ENCODE assay signal across 21 cellular contexts in the genomic region with DNA sequence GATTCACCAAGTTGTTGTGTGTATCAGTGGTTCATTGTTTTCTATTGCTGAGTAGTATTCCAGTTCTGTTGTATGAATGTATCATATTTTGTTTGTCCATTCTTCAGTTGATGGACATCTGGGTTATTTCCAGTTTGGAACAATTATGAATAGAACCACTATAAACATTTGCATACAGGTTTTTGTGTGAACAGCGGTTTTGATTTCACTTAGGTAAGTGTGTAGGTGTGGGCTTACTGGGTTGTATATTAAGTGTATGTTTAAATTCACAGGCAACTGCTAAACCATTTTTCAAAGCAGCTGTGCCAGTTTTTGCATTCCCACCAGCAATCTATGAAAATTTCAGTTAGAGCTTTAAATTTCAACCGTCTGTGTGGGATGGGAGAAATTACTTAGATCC.
"Had no signal": no experiment of that assay in that cellular context is flagged by ENCODE, and none has a peak within 500 bp of the region (broad histone marks: within the 10 kb centered on the region; RNA-seq: fewer than 3 reads in every experiment).

No MANE protein-coding gene starts in this region.

- DNase-seq: islet precursor cell; left ventricle myocardium inferior; mesendoderm; midbrain; mucosa of descending colon; naive thymus-derived CD4-positive, alpha-beta T cell; ovary; right lobe of liver; stimulated activated CD4-positive, alpha-beta T cell treated with anti-CD3 and anti-CD28 coated beads, Interleukin-1b, Interleukin-23, amount 100 ng/mL, for 48 hours; stimulated activated CD4-positive, alpha-beta T cell treated with anti-CD3 and anti-CD28 coated beads, Interleukin-2, amount 100 ng/mL, for 48 hours; stimulated activated CD4-positive, alpha-beta T cell treated with anti-CD3 and anti-CD28 coated beads, Interleukin-4, amount 100 ng/mL, for 4 hours; stimulated activated CD8-positive, alpha-beta memory T cell treated with anti-CD3 and anti-CD28 coated beads, Interleukin-4, amount 100 ng/mL, for 48 hours; stimulated activated naive CD4-positive, alpha-beta T cell treated with Interleukin-2 at 50 U/mL for 16 hours; stimulated activated naive CD8-positive, alpha-beta T cell treated with anti-CD3 and anti-CD28 coated beads, Interleukin-15, amount 100 ng/mL, for 72 hours; substantia nigra; testis; thyroid gland; transverse colon; upper lobe of left lung had no signal

- ATAC-seq: mucosa of descending colon; naive thymus-derived CD4-positive, alpha-beta T cell; natural killer cell treated with Interleukin-12 subunit alpha and Interleukin-12 subunit beta and Interleukin-15 and Interleukin-18, amount 100 ng/mL, for 72 hours; right lobe of liver; stimulated activated memory B cell treated with anti-CD40 and anti-IgM and Interleukin-4, amounts not matched to agents 10 μg/mL and 1 μg/mL and 100 μg/mL, for 72 hours; stimulated activated naive CD8-positive, alpha-beta T cell treated with anti-CD3 and anti-CD28 coated beads, Interleukin-15, amount 100 ng/mL, for 72 hours had no signal
